In genomic region chr6:149484733-149485700, GRCh38 we compare ENCODE assay signal across 8 cellular contexts. TPM values are rescaled to one million over a fixed set of nuclear protein-coding genes. Genes with fewer than 3 reads are reported as not detected.
DNase-seq lines count a peak whose midpoint lies in the region; ATAC-seq and TF ChIP-seq lines count a peak whose summit lies in the region.

ZC3H12D (minus strand) TSS chr6:149485014; CDS start chr6:149474543, 10,471 bp downstream.

- ATAC-seq in GM18508 (IDR thresholded peaks at IDR 0.05; ENCODE audit: insufficient read depth, unreplicated experiment) (peak; percentile 36), HG02870 (IDR thresholded peaks at IDR 0.05; ENCODE audit: unreplicated experiment) (peak; percentile 36), Panc1 (peak; percentile 48; the same call in 1 of the 2 replicates)

- no peaks in the 10 kb centered on the region for H3K27me3 ChIP-seq in Panc1 (ENCODE audit: control insufficient read depth, insufficient read depth, low read length)

- no peak for DNase-seq in Panc1 (ENCODE audit: low read depth, low spot score)
- peak; percentile 94 for DNase-seq in activated effector memory CD4-positive, alpha-beta T cell treated with anti-CD3 and anti-CD28 coated beads, Interleukin-2, amount 50 U/mL, for 16 hours
- DNase-seq in iPS-NIHi7 (ENCODE audit: extremely low spot score) = peak; percentile 37
- peak; percentile 51 for DNase-seq in stimulated activated CD8-positive, alpha-beta memory T cell treated with anti-CD3 and anti-CD28 coated beads, Interleukin-15, amount 100 ng/mL, for 1 hour (ENCODE audit: low read depth)
- no peak for DNase-seq in KG1 (lab: John Stamatoyannopoulos, UW)
- no peak for DNase-seq in DMS79 treated with DMSO at 0.1 percent for 48 hours (lab: John Stamatoyannopoulos, UW)

- in situ Hi-C loops in Panc1 (cut with HindIII; ENCODE audit: low pct_unique_long_range_greater_than_20kb, low sequenced_read_pairs) = no loop called here

- intact Hi-C loops in Panc1 (cut with micrococcal nuclease; ENCODE audit: unreplicated experiment) = no loop called here

- CTCF ChIA-PET in Panc1 (lab: Charles Lee) = interaction anchor here (1.2 kb wide), 1 partner anchor 457 kb away, joined by 3 read pairs; no protein-coding TSS in a partner anchor

- POLR2A ChIA-PET in Panc1 (lab: Charles Lee) = interaction anchor here (0.5 kb wide), 1 partner anchor 38 kb away, joined by 3 read pairs; no protein-coding TSS in a partner anchor

- no peaks in the 10 kb centered on the region for H3K4me1 ChIP-seq in Panc1 (ENCODE audit: control insufficient read depth, insufficient read depth, low read length)

- no peak within 1 kb of the TSS for H3K4me3 ChIP-seq in Panc1 (ENCODE audit: low read depth in 2 of 2, low read length in 2 of 2)

- no peaks in the 10 kb centered on the region for H3K9me3 ChIP-seq in Panc1 (ENCODE audit: control insufficient read depth, insufficient read depth, low read depth, low read length)

- no peak for TF ChIP-seq CTCF in Panc1 (IDR thresholded peaks at IDR 0.05)

- no peak within 1 kb of the TSS for H3K27ac ChIP-seq in Panc1 (ENCODE audit: low read length)

- no TSS peak for BruUV-seq in Panc1 (replicated peaks; lab: Mats Ljungman, UMichigan)

- H3K36me3 ChIP-seq in Panc1 (ENCODE audit: control insufficient read depth, insufficient read depth, low read length) = no peaks in the 10 kb centered on the region

RNA-seq across cellular contexts. Expression of gene ZC3H12D, which starts in this region (rescaled TPM):
- 0.26 TPM for total RNA-seq in Panc1 (2021; ENCODE audit: unreplicated experiment)
- not detected for polyA plus RNA-seq in Panc1 (2012; ENCODE audit: insufficient read length)

Comparison
In these comparisons a context has a peak if more than half of its experiments do, and no peak if none do; other contexts are left out.
1. Peak in ATAC-seq in Panc1; RNA of the gene not detected or under 1 TPM.
2. DNase-seq: peak in activated effector memory CD4-positive, alpha-beta T cell treated with anti-CD3 and anti-CD28 coated beads, Interleukin-2, amount 50 U/mL, for 16 hours (single experiment), iPS-NIHi7 (single experiment) and stimulated activated CD8-positive, alpha-beta memory T cell treated with anti-CD3 and anti-CD28 coated beads, Interleukin-15, amount 100 ng/mL, for 1 hour (single experiment); none in Panc1 (single experiment), KG1 (single experiment) and DMS79 treated with DMSO at 0.1 percent for 48 hours (single experiment).
3. Peak in every context shown above with its lines, with median percentiles within 50 percentile points of each other: ATAC-seq.